ENCODE assay signal across 1 cellular context in the genomic region with DNA sequence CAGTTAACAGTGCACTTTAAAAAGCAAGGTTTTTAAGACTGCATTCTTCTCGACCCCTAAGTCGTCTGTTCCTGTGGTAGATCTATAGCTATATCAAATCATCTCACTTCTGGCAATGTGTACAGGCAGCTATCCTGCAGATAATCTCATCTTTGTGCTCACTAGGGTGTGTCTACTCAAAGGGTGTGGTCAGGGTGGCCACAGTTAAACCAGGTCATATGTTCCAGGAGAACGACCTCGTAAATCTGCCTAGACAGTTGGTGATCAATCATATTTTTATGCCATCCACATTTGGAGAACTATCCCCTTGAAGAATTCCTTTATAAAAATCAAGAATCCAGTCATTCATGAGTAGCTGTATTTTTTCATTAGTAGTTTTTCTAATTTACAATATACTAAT.
TF ChIP-seq lines count a peak whose summit lies in the region.

No MANE protein-coding gene starts in this region.

TF ChIP-seq in HEK293, 187 proteins besides CTCF, POLR2A, EP300 and RAD21 (continued from another document):
- TF ChIP-seq, protein P1, sequence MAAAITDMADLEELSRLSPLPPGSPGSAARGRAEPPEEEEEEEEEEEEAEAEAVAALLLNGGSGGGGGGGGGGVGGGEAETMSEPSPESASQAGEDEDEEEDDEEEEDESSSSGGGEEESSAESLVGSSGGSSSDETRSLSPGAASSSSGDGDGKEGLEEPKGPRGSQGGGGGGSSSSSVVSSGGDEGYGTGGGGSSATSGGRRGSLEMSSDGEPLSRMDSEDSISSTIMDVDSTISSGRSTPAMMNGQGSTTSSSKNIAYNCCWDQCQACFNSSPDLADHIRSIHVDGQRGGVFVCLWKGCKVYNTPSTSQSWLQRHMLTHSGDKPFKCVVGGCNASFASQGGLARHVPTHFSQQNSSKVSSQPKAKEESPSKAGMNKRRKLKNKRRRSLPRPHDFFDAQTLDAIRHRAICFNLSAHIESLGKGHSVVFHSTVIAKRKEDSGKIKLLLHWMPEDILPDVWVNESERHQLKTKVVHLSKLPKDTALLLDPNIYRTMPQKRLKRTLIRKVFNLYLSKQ (tag by site-specific recombination; IDR thresholded peaks at IDR 0.05; ENCODE audit: borderline replicate concordance): no peak
- TF ChIP-seq ZSCAN30 (tag by site-specific recombination; IDR thresholded peaks at IDR 0.05): peak; percentile 27; the same call in 1 of the 2 replicates
